Comparison of ENCODE assay signal across 1 cellular context in genomic region chr5:180050106-180050929, GRCh38.
TF ChIP-seq lines count a peak whose summit lies in the region.

No MANE protein-coding gene starts in this region.

TF ChIP-seq in WTC11, 78 proteins besides CTCF, POLR2A, EP300 and RAD21 (continued from another document):
- TF ChIP-seq FOXP4 (CRISPR knock-in tag; IDR thresholded peaks at IDR 0.05) (no peak), ZNF416 (CRISPR knock-in tag; IDR thresholded peaks at IDR 0.05) (peak; percentile 97)
